Comparison of ENCODE assay signal across 14 cellular contexts in the genomic region with DNA sequence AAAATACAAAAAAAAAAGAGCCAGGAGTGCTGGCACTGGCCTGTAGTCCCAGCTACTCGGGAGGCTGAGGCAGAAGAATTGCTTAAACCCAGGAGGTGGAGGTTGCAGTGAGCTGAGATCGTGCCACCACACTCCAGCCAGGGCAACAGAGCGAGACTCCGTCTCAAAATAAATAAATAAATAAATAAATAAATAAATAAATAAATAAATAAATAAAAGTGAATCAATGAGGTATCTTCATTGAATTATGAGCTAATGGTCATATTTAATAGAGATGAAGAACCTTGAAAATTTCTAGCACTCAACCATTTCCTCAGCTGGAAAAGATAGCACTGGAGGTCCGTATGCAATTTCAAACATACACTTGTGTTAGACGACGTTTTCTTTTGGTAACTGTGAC. TPM values are rescaled to one million over a fixed set of nuclear protein-coding genes. Genes with fewer than 3 reads are reported as not detected.
"Had no signal": no experiment of that assay in that cellular context is flagged by ENCODE, and none has a peak within 500 bp of the region (broad histone marks: within the 10 kb centered on the region; RNA-seq: fewer than 3 reads in every experiment).

No MANE protein-coding gene starts in this region.

RNA-seq across cellular contexts. Expression of gene CDK15, which starts 41.9 kb away (rescaled TPM):
- total RNA-seq: activated B cell treated with CpG ODN at 0.5 μM for 24 hours; activated CD4-positive, alpha-beta memory T cell treated with anti-CD3 and anti-CD28 coated beads for 36 hours; activated CD4-positive, alpha-beta memory T cell treated with anti-CD3 and anti-CD28 coated beads, Interleukin-2, amount 10 ng/mL, durations not matched to agents 7 days and 5 days; activated CD4-positive, alpha-beta T cell treated with anti-CD3 and anti-CD28 coated beads for 36 hours; activated CD4-positive, alpha-beta T cell treated with anti-CD3 and anti-CD28 coated beads, Interleukin-2, amount 10 ng/mL, durations not matched to agents 24 days and 14 days; activated CD4-positive, alpha-beta T cell treated with anti-CD3 and anti-CD28 coated beads, Interleukin-2, amount 10 ng/mL, durations not matched to agents 7 days and 5 days; activated CD8-positive, alpha-beta memory T cell treated with anti-CD3 and anti-CD28 coated beads for 36 hours; activated CD8-positive, alpha-beta memory T cell treated with anti-CD3 and anti-CD28 coated beads, Interleukin-2, amount 10 ng/mL, durations not matched to agents 7 days and 5 days; activated CD8-positive, alpha-beta T cell treated with anti-CD3 and anti-CD28 coated beads for 36 hours; activated CD8-positive, alpha-beta T cell treated with anti-CD3 and anti-CD28 coated beads, Interleukin-2, amount 10 ng/mL, durations not matched to agents 7 days and 5 days; T-helper 1 cell treated with Interleukin-12 subunit alpha and Interleukin-12 subunit beta and Interleukin-4 antibody, amounts not matched to agents 30 ng/mL and 1 ng/mL, for 36 hours; T-helper 17 cell; T-helper 2 cell treated with Interferon-gamma antibody and Interleukin-4, amounts not matched to agents 100 ng/mL and 5 ng/mL, for 36 hours; WTC11 had no signal
